In genomic region chr15:99826146-99826745, GRCh38 we compare ENCODE assay signal across 24 cellular contexts.
DNase-seq lines count a peak whose midpoint lies in the region; ATAC-seq, FAIRE-seq and TF ChIP-seq lines count a peak whose summit lies in the region.
"Had no signal": no experiment of that assay in that cellular context is flagged by ENCODE, and none has a peak within 500 bp of the region (broad histone marks: within the 10 kb centered on the region; RNA-seq: fewer than 3 reads in every experiment).

No MANE protein-coding gene starts in this region.

- no peak overlapping the region for H3K4ac ChIP-seq in mesendoderm (ENCODE audit: low read depth, low read length)

- no peaks in the 10 kb centered on the region for H3K79me1 ChIP-seq in mesendoderm (ENCODE audit: low read length)

- no peak overlapping the region for H3K18ac ChIP-seq in mesendoderm (ENCODE audit: low read length)

- TF ChIP-seq POLR2A in GM12878 (IDR thresholded peaks at IDR 0.05; ENCODE audit: low read depth, low read length) (no peak), right lobe of liver (IDR thresholded peaks at IDR 0.05) (no peak)

- H4K8ac ChIP-seq in mesendoderm (ENCODE audit: low read depth, low read length), result no peak overlapping the region

- RAD21 ChIA-PET in GM12878 (lab: Charles Lee; ENCODE audit: unreplicated experiment), result no interaction called here

- TF ChIP-seq RAD21 in GM12878 (IDR thresholded peaks at IDR 0.05; ENCODE audit: insufficient read depth, low read depth, low read length), result no peak

- POLR2A ChIA-PET in GM12878 (lab: Charles Lee), result no interaction called here

- H3K36me3 ChIP-seq in GM12878 (ENCODE audit: control insufficient read depth in 2 of 2, insufficient read depth in 2 of 2, low read length in 1 of 2) (no peaks in the 10 kb centered on the region; a peak in 2 of 4 replicates), right lobe of liver (no peaks in the 10 kb centered on the region), mesendoderm (ENCODE audit: control insufficient read depth, insufficient read depth, low read length) (no peaks in the 10 kb centered on the region)
- H3K36me3 ChIP-seq: HAP-1, MG63 had no signal

- CTCF ChIA-PET in GM12878 (lab: Yijun Ruan, JAX), result interaction anchor here (1.3 kb wide), 1 partner anchor 14 kb away, joined by 4 read pairs; no protein-coding TSS in a partner anchor

- ATAC-seq in HG03039 (IDR thresholded peaks at IDR 0.05; ENCODE audit: unreplicated experiment) (peak; percentile 64), GM12878 (no peak), right lobe of liver (no peak)
- ATAC-seq in activated T-cell treated with anti-CD3 and anti-CD28 coated beads, Interleukin-2, amount 50 U/mL, for 72 hours (replicated peaks in 1 of 2), result peak; percentile 97 to 98

- H3K27ac ChIP-seq in GM12878 (ENCODE audit: control insufficient read depth, insufficient read depth) (no peak overlapping the region), right lobe of liver (no peak overlapping the region), mesendoderm (ENCODE audit: low read depth, low read length) (no peak overlapping the region)
- H3K27ac ChIP-seq: GM23248, PC-9, RWPE1 had no signal

- BruUV-seq in GM12878 (replicated peaks; lab: Mats Ljungman, UMichigan), result no TSS peak

- H3K79me2 ChIP-seq in GM12878 (ENCODE audit: control insufficient read depth, insufficient read depth, low read length) (no peaks in the 10 kb centered on the region), mesendoderm (ENCODE audit: control insufficient read depth, insufficient read depth, low read length) (no peaks in the 10 kb centered on the region)

- no peak overlapping the region for H2AFZ ChIP-seq in GM12878 (ENCODE audit: control insufficient read depth, low read depth, low read length)
- H2AFZ ChIP-seq: GM23248, PC-9 had no signal

- TF ChIP-seq EP300 in GM12878 (IDR thresholded peaks at IDR 0.05; ENCODE audit: borderline replicate concordance in 1 of 2, control insufficient read depth in 1 of 2, low read depth in 2 of 2, low read length in 2 of 2), result no peak

- H3K4me2 ChIP-seq in GM12878 (ENCODE audit: control insufficient read depth, insufficient read depth) (no peak overlapping the region), mesendoderm (ENCODE audit: low read length) (no peak overlapping the region)
- H3K4me2 ChIP-seq: PC-9 had no signal

- H2BK120ac ChIP-seq in mesendoderm (ENCODE audit: low read depth, low read length), result no peak overlapping the region

- SMC1A ChIA-PET in GM12878 (lab: Charles Lee; ENCODE audit: uncharacterized antibody, unreplicated experiment), result no interaction called here

- DNase-seq in activated T-cell treated with anti-CD3 and anti-CD28 coated beads, Interleukin-2, amount 50 U/mL, for 24 hours, result no peak
- no peak for DNase-seq in activated T-cell treated with anti-CD3 and anti-CD28 coated beads, Interleukin-2, amount 50 U/mL, for 1 hour
- peak; percentile 21 to 35 for DNase-seq in activated T-cell treated with anti-CD3 and anti-CD28 coated beads, Interleukin-2, amount 50 U/mL, for 72 hours
- DNase-seq in GM12878 (ENCODE audit: low read depth, low spot score), result no peak
- no peak for DNase-seq in right lobe of liver
- DNase-seq in amniotic stem cell (lab: John Stamatoyannopoulos, UW), result no peak
- DNase-seq in mesendoderm, result no peak
- DNase-seq: ACHN; C1 segment of cervical spinal cord; CD8-positive, alpha-beta memory T cell; GM23248; Karpas-422; MG63; NCI-H1048; NCI-H1436; NCI-H2029; NCI-H345; NCI-H526; PC-9 had no signal

- H3K4me1 Mint-ChIP-seq in activated T-cell treated with anti-CD3 and anti-CD28 coated beads, Interleukin-2, amount 50 U/mL, for 24 hours (ENCODE audit: low read depth), result peaks cover 42% of the 10 kb centered on the region
- peaks cover 48% of the 10 kb centered on the region for H3K4me1 Mint-ChIP-seq in activated T-cell treated with anti-CD3 and anti-CD28 coated beads, Interleukin-2, amount 50 U/mL, for 72 hours (ENCODE audit: low read depth)

- no peak overlapping the region for H3K56ac ChIP-seq in mesendoderm (ENCODE audit: low read length)

- in situ Hi-C loops in GM12878 (cut with MboI), result no loop called here

- no peak overlapping the region for H4K5ac ChIP-seq in mesendoderm (ENCODE audit: low read length)

- H3K27ac Mint-ChIP-seq in activated T-cell treated with anti-CD3 and anti-CD28 coated beads, Interleukin-2, amount 50 U/mL, for 24 hours, result peak overlapping the region; percentile 93
- H3K27ac Mint-ChIP-seq in activated T-cell treated with anti-CD3 and anti-CD28 coated beads, Interleukin-2, amount 50 U/mL, for 72 hours, result peak overlapping the region; percentile 86
- H3K27ac Mint-ChIP-seq: CD8-positive, alpha-beta memory T cell; IgD-negative memory B cell had no signal

- no peaks in the 10 kb centered on the region for H3K27me3 Mint-ChIP-seq in activated T-cell treated with anti-CD3 and anti-CD28 coated beads, Interleukin-2, amount 50 U/mL, for 24 hours
- no peaks in the 10 kb centered on the region for H3K27me3 Mint-ChIP-seq in activated T-cell treated with anti-CD3 and anti-CD28 coated beads, Interleukin-2, amount 50 U/mL, for 72 hours (ENCODE audit: low read depth)
- H3K27me3 Mint-ChIP-seq: CD8-positive, alpha-beta memory T cell had no signal

- H4K20me1 ChIP-seq in GM12878 (ENCODE audit: control insufficient read depth, insufficient read depth), result no peaks in the 10 kb centered on the region

- 10% methylated on average over 4 of the region's 4 CpGs for WGBS in GM12878 (ENCODE audit: insufficient coverage, insufficient replicate concordance, low lambda C conversion rate, missing lambda C conversion rate)
- WGBS in right lobe of liver (ENCODE audit: insufficient coverage, low coverage, low lambda C conversion rate, missing lambda C conversion rate), result 41% methylated on average over 4 of the region's 4 CpGs
- WGBS in mesendoderm (ENCODE audit: extremely low coverage, insufficient coverage, low lambda C conversion rate), result no CpG with 5 or more reads among the region's 4 CpGs

- H3K4me1 ChIP-seq in GM12878 (ENCODE audit: control insufficient read depth, insufficient read depth, low read length) (no peaks in the 10 kb centered on the region), right lobe of liver (no peaks in the 10 kb centered on the region), mesendoderm (ENCODE audit: control insufficient read depth, low read depth, low read length) (no peaks in the 10 kb centered on the region)
- H3K4me1 ChIP-seq: HAP-1 had no signal

- no peak overlapping the region for H2AK5ac ChIP-seq in mesendoderm (ENCODE audit: low read length)

- intact Hi-C loops in GM12878 (cut with micrococcal nuclease; ENCODE audit: unreplicated experiment) (no loop called here), right lobe of liver (cut with DNase I) (no loop called here)

- H2BK15ac ChIP-seq in mesendoderm (replicated peaks; ENCODE audit: low read depth), result no peak overlapping the region

- no peak for TF ChIP-seq CTCF in GM12878 (IDR thresholded peaks at IDR 0.05 in 2 of 3, conservative IDR thresholded peaks at IDR 0.05 in 1 of 3; ENCODE audit: control insufficient read depth in 2 of 3, extremely low read depth in 1 of 3, insufficient read depth in 1 of 3, low read depth in 3 of 3, low read length in 3 of 3)
- no peak for TF ChIP-seq CTCF in right lobe of liver (IDR thresholded peaks at IDR 0.05)

- H3K4me3 ChIP-seq in GM12878 (no peak overlapping the region), right lobe of liver (no peak overlapping the region), mesendoderm (ENCODE audit: low read length) (no peak overlapping the region)
- H3K4me3 ChIP-seq: GM23248, HAP-1, MG63, PC-9 had no signal

- peaks cover 79% of the 10 kb centered on the region for H3K36me3 Mint-ChIP-seq in activated T-cell treated with anti-CD3 and anti-CD28 coated beads, Interleukin-2, amount 50 U/mL, for 24 hours (ENCODE audit: low read depth)
- peaks cover 22 to 59% of the 10 kb centered on the region in 2 donors for H3K36me3 Mint-ChIP-seq in activated T-cell treated with anti-CD3 and anti-CD28 coated beads, Interleukin-2, amount 50 U/mL, for 72 hours (ENCODE audit: insufficient read depth in 2 of 2)

- no peak overlapping the region for H2BK5ac ChIP-seq in mesendoderm (ENCODE audit: low read length)

- H3K4me3 Mint-ChIP-seq in activated T-cell treated with anti-CD3 and anti-CD28 coated beads, Interleukin-2, amount 50 U/mL, for 24 hours, result peak overlapping the region; percentile 19
- H3K4me3 Mint-ChIP-seq in activated T-cell treated with anti-CD3 and anti-CD28 coated beads, Interleukin-2, amount 50 U/mL, for 72 hours, result peak overlapping the region; percentile 71 to 73
- H3K4me3 Mint-ChIP-seq: CD8-positive, alpha-beta memory T cell; IgD-negative memory B cell had no signal

- peaks cover 14% of the 10 kb centered on the region for H3K9me3 Mint-ChIP-seq in activated T-cell treated with anti-CD3 and anti-CD28 coated beads, Interleukin-2, amount 50 U/mL, for 24 hours
- peaks cover 8% of the 10 kb centered on the region in 2 donors for H3K9me3 Mint-ChIP-seq in activated T-cell treated with anti-CD3 and anti-CD28 coated beads, Interleukin-2, amount 50 U/mL, for 72 hours

- no peak overlapping the region for H3K9ac ChIP-seq in GM12878 (ENCODE audit: control insufficient read depth, insufficient read depth, low read length)
- no peak overlapping the region for H3K9ac ChIP-seq in mesendoderm (ENCODE audit: low read length)
- H3K9ac ChIP-seq: GM23248 had no signal

- no peak for FAIRE-seq in GM12878 (lab: Jason Lieb, UNC)
- FAIRE-seq: GM18507 had no signal

- H3K27me3 ChIP-seq in GM12878 (replicated peaks in 1 of 2; ENCODE audit: control insufficient read depth in 2 of 2, insufficient read depth in 2 of 2, low read length in 1 of 2), result no peaks in the 10 kb centered on the region
- H3K27me3 ChIP-seq in right lobe of liver, result no peaks in the 10 kb centered on the region
- no peaks in the 10 kb centered on the region for H3K27me3 ChIP-seq in mesendoderm (ENCODE audit: insufficient read depth, low read length, poor library complexity)
- H3K27me3 ChIP-seq: MG63 had no signal

- H3K9me3 ChIP-seq in GM12878 (replicated peaks; ENCODE audit: control insufficient read depth, insufficient read depth, low read length) (no peaks in the 10 kb centered on the region; the same call in 2 of the 3 replicates), right lobe of liver (no peaks in the 10 kb centered on the region)
- H3K9me3 ChIP-seq: HAP-1, MG63 had no signal

- H3K23ac ChIP-seq in mesendoderm (ENCODE audit: low read length), result no peak overlapping the region

TF ChIP-seq in GM12878, 131 proteins besides CTCF, POLR2A, EP300 and RAD21:
- TF ChIP-seq NBN (IDR thresholded peaks at IDR 0.05), result no peak
- peak; percentile 33; the same call in 1 of the 2 replicates for TF ChIP-seq JUNB (IDR thresholded peaks at IDR 0.05)
- TF ChIP-seq BACH1 (IDR thresholded peaks at IDR 0.05; ENCODE audit: borderline replicate concordance), result no peak

Comparison
In these comparisons a context has a peak if more than half of its experiments do, and no peak if none do; other contexts are left out.
1. DNase-seq: peak in activated T-cell treated with anti-CD3 and anti-CD28 coated beads, Interleukin-2, amount 50 U/mL, for 72 hours (2 of 2); none in activated T-cell treated with anti-CD3 and anti-CD28 coated beads, Interleukin-2, amount 50 U/mL, for 24 hours (single experiment), activated T-cell treated with anti-CD3 and anti-CD28 coated beads, Interleukin-2, amount 50 U/mL, for 1 hour (single experiment), GM12878 (single experiment), right lobe of liver (0 of 3), amniotic stem cell (single experiment) and mesendoderm (single experiment).
2. ATAC-seq: peak in HG03039 (single experiment) and activated T-cell treated with anti-CD3 and anti-CD28 coated beads, Interleukin-2, amount 50 U/mL, for 72 hours (2 of 2); none in GM12878 (single experiment) and right lobe of liver (0 of 4).